In the genomic region with DNA sequence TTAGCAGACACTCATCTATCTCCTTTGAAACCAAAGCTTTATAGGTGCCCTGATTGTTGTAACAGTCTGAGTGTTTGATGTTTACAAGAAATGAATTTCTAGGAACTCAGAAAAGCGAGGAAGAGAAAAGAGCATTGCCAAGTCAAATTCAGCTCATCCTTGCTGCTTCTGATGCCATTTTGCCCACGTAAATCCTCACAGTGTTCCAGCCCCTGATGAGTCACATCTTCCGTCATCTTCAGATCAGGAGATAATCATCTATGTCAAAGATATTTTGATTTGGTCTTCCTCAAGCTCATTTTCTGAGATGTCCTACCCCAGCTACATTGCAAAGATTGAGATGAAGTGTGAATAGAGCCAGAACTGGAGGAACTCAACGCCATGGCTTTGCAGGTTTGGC, we compare ENCODE assay signal across 17 cellular contexts.
A peak's percentile ranks its signal among the peaks of the same experiment; 100 is the strongest.
DNase-seq lines count a peak whose midpoint lies in the region; ATAC-seq, FAIRE-seq and TF ChIP-seq lines count a peak whose summit lies in the region.
"Had no signal": no experiment of that assay in that cellular context is flagged by ENCODE, and none has a peak within 500 bp of the region (broad histone marks: within the 10 kb centered on the region; RNA-seq: fewer than 3 reads in every experiment).

No MANE protein-coding gene starts in this region.

- DNase-seq in PC-3 (peak; percentile 2), astrocyte (ENCODE audit: low read depth) (peak; percentile 8), fibroblast of gingiva (ENCODE audit: low read depth) (peak; percentile 2), mesendoderm (peak; percentile 3), NCI-H1092 treated with DMSO at 0.1 percent for 48 hours (lab: John Stamatoyannopoulos, UW) (no peak), osteocyte (ENCODE audit: extremely low spot score, unreplicated experiment) (no peak)
- no peak for DNase-seq in activated naive CD4-positive, alpha-beta T cell treated with anti-CD3 and anti-CD28 coated beads, Interleukin-2, amount 50 U/mL, for 16 hours
- DNase-seq: BE2C; CD4-positive, alpha-beta memory T cell; DMS79; HCEC 1CT; HFFc6 had no signal

- no peak overlapping the region for H2BK120ac ChIP-seq in mesendoderm (ENCODE audit: low read depth, low read length)

- H3K4me3 Mint-ChIP-seq in astrocyte (ENCODE audit: unreplicated experiment), result no peak overlapping the region
- H3K4me3 Mint-ChIP-seq in osteocyte (ENCODE audit: unreplicated experiment), result no peak overlapping the region
- H3K4me3 Mint-ChIP-seq: CD4-positive, alpha-beta memory T cell; HFFc6 had no signal

- POLR2A ChIA-PET in PC-3 (lab: Charles Lee; ENCODE audit: unreplicated experiment), result no interaction called here

- no peak for FAIRE-seq in astrocyte (lab: Jason Lieb, UNC)
- FAIRE-seq: A549, GM12878, GM18507, HTR-8/SVneo had no signal

- H3K9ac ChIP-seq in PC-3 (ENCODE audit: low read length) (no peak overlapping the region), astrocyte (ENCODE audit: low read length) (no peak overlapping the region), mesendoderm (ENCODE audit: low read length) (no peak overlapping the region)

- H3K9me3 Mint-ChIP-seq in astrocyte (ENCODE audit: unreplicated experiment) (no peaks in the 10 kb centered on the region), osteocyte (ENCODE audit: unreplicated experiment) (no peaks in the 10 kb centered on the region)

- no TSS peak for BruUV-seq in PC-3 (replicated peaks; lab: Mats Ljungman, UMichigan)

- H2AFZ ChIP-seq in PC-3 (ENCODE audit: low read length) (no peak overlapping the region), astrocyte (ENCODE audit: low read depth, low read length) (no peak overlapping the region)

- H3K4me1 ChIP-seq in PC-3 (ENCODE audit: insufficient read depth, low read length) (peaks cover 17% of the 10 kb centered on the region; the same call in 1 of the 2 replicates), astrocyte (ENCODE audit: insufficient read depth, low read length) (peaks cover 5% of the 10 kb centered on the region), mesendoderm (ENCODE audit: control insufficient read depth, low read depth, low read length) (no peaks in the 10 kb centered on the region)
- H3K4me1 ChIP-seq: A549, BE2C had no signal

- no peak overlapping the region for H3K4me2 ChIP-seq in PC-3 (ENCODE audit: low read length)
- no peak overlapping the region for H3K4me2 ChIP-seq in astrocyte (ENCODE audit: low read length)
- no peak overlapping the region for H3K4me2 ChIP-seq in mesendoderm (ENCODE audit: low read length)
- H3K4me2 ChIP-seq: A549 had no signal

- intact Hi-C loops in PC-3 (cut with micrococcal nuclease), result no loop called here

- no peaks in the 10 kb centered on the region for H3K9me2 ChIP-seq in PC-3 (replicated peaks; ENCODE audit: low read length)

- no peak overlapping the region for H2BK5ac ChIP-seq in mesendoderm (ENCODE audit: low read length)

- no peak overlapping the region for H3K56ac ChIP-seq in mesendoderm (ENCODE audit: low read length)

- H3K4me1 Mint-ChIP-seq in astrocyte (ENCODE audit: low read depth, unreplicated experiment) (peaks cover 10% of the 10 kb centered on the region), osteocyte (ENCODE audit: unreplicated experiment) (peaks cover 2% of the 10 kb centered on the region)
- H3K4me1 Mint-ChIP-seq: CD4-positive, alpha-beta memory T cell had no signal

- H3K18ac ChIP-seq in mesendoderm (ENCODE audit: low read length), result no peak overlapping the region

- H3K27ac Mint-ChIP-seq in astrocyte (ENCODE audit: unreplicated experiment), result no peak overlapping the region
- no peak overlapping the region for H3K27ac Mint-ChIP-seq in osteocyte (ENCODE audit: unreplicated experiment)
- H3K27ac Mint-ChIP-seq: CD4-positive, alpha-beta memory T cell; HFFc6 had no signal

- H4K20me1 ChIP-seq in PC-3 (ENCODE audit: low read length) (no peaks in the 10 kb centered on the region), astrocyte (ENCODE audit: insufficient read depth, low read length) (no peaks in the 10 kb centered on the region)

- H3K23ac ChIP-seq in mesendoderm (ENCODE audit: low read length), result no peak overlapping the region

- no peaks in the 10 kb centered on the region for H3K36me3 ChIP-seq in PC-3 (ENCODE audit: low read depth, low read length)
- H3K36me3 ChIP-seq in astrocyte (ENCODE audit: insufficient read depth, low read length), result no peaks in the 10 kb centered on the region
- no peaks in the 10 kb centered on the region for H3K36me3 ChIP-seq in mesendoderm (ENCODE audit: control insufficient read depth, insufficient read depth, low read length)
- H3K36me3 ChIP-seq: BE2C had no signal

- H3K9me3 ChIP-seq in PC-3 (ENCODE audit: low read length) (0 out of 2 replicates have a peak, but pooled peaks cover 4% of the 10 kb centered on the region), astrocyte (ENCODE audit: insufficient read depth, low read depth, low read length) (no peaks in the 10 kb centered on the region)
- H3K9me3 ChIP-seq: BE2C had no signal

- H3K79me1 ChIP-seq in mesendoderm (ENCODE audit: low read length), result no peaks in the 10 kb centered on the region

- H3K4ac ChIP-seq in mesendoderm (ENCODE audit: low read depth, low read length), result no peak overlapping the region

- no peak overlapping the region for H3K27ac ChIP-seq in PC-3 (ENCODE audit: low read length)
- H3K27ac ChIP-seq in astrocyte (ENCODE audit: low read depth, low read length), result no peak overlapping the region
- no peak overlapping the region for H3K27ac ChIP-seq in mesendoderm (ENCODE audit: low read depth, low read length)
- H3K27ac ChIP-seq: A549, C4-2B had no signal

- no peak overlapping the region for H4K8ac ChIP-seq in mesendoderm (ENCODE audit: low read depth, low read length)

- H2BK15ac ChIP-seq in mesendoderm (replicated peaks; ENCODE audit: low read depth), result no peak overlapping the region

- H3K27me3 ChIP-seq in PC-3 (ENCODE audit: low read length) (no peaks in the 10 kb centered on the region; the same call in 1 of the 2 replicates), astrocyte (ENCODE audit: insufficient read depth, low read length) (no peaks in the 10 kb centered on the region), mesendoderm (ENCODE audit: insufficient read depth, low read length, poor library complexity) (no peaks in the 10 kb centered on the region)
- H3K27me3 ChIP-seq: BE2C had no signal

- no peak overlapping the region for H3K4me3 ChIP-seq in PC-3 (ENCODE audit: low read length)
- H3K4me3 ChIP-seq in astrocyte (ENCODE audit: insufficient read depth, low read depth, low read length), result no peak overlapping the region
- H3K4me3 ChIP-seq in mesendoderm (ENCODE audit: low read length), result no peak overlapping the region
- H3K4me3 ChIP-seq: A549, GM12878 had no signal

- H3F3A ChIP-seq in PC-3 (ENCODE audit: low read length, unreplicated experiment), result no peaks in the 10 kb centered on the region

- CTCF ChIA-PET in PC-3 (lab: Charles Lee), result no interaction called here

- H3K36me3 Mint-ChIP-seq in astrocyte (ENCODE audit: low read depth, unreplicated experiment) (no peaks in the 10 kb centered on the region), osteocyte (ENCODE audit: unreplicated experiment) (no peaks in the 10 kb centered on the region)
- H3K36me3 Mint-ChIP-seq: CD4-positive, alpha-beta memory T cell had no signal

- no peak overlapping the region for H4K5ac ChIP-seq in mesendoderm (ENCODE audit: low read length)

- H3K79me2 ChIP-seq in PC-3 (ENCODE audit: low read length) (no peaks in the 10 kb centered on the region), astrocyte (ENCODE audit: insufficient read depth, low read length) (no peaks in the 10 kb centered on the region), mesendoderm (ENCODE audit: control insufficient read depth, insufficient read depth, low read length) (no peaks in the 10 kb centered on the region)

- no peak for TF ChIP-seq CTCF in PC-3 (conservative IDR thresholded peaks at IDR 0.05; ENCODE audit: low read depth, low read length)
- no peak for TF ChIP-seq CTCF in astrocyte (IDR thresholded peaks at IDR 0.05; ENCODE audit: insufficient read depth, low read depth, low read length)
- no peak for TF ChIP-seq CTCF in osteocyte (IDR thresholded peaks at IDR 0.05)

- no CpG with 5 or more reads among the region's 4 CpGs for WGBS in mesendoderm (ENCODE audit: extremely low coverage, insufficient coverage, low lambda C conversion rate)

- no peaks in the 10 kb centered on the region for H3K27me3 Mint-ChIP-seq in astrocyte (ENCODE audit: low read depth, unreplicated experiment)
- H3K27me3 Mint-ChIP-seq in osteocyte (ENCODE audit: unreplicated experiment), result no peaks in the 10 kb centered on the region
- H3K27me3 Mint-ChIP-seq: CD4-positive, alpha-beta memory T cell had no signal

- H2AK5ac ChIP-seq in mesendoderm (ENCODE audit: low read length), result no peak overlapping the region

- ATAC-seq in PC-3, result no peak
- ATAC-seq: A549, GM12878 had no signal

Comparison
In these comparisons a context has a peak if more than half of its experiments do, and no peak if none do; other contexts are left out.
1. DNase-seq: peak in PC-3 (single experiment), astrocyte (single experiment), fibroblast of gingiva (single experiment) and mesendoderm (single experiment); none in activated naive CD4-positive, alpha-beta T cell treated with anti-CD3 and anti-CD28 coated beads, Interleukin-2, amount 50 U/mL, for 16 hours (single experiment), NCI-H1092 treated with DMSO at 0.1 percent for 48 hours (single experiment) and osteocyte (single experiment).